Comparison of ENCODE assay signal across 2 cellular contexts in genomic region chr22:29584975-29585374, GRCh38.
TF ChIP-seq lines count a peak whose summit lies in the region.

No MANE protein-coding gene starts in this region.

TF ChIP-seq in H1, 55 proteins besides CTCF, POLR2A, EP300 and RAD21:
- TF ChIP-seq TAF7 (optimal IDR thresholded peaks at IDR 0.05; ENCODE audit: borderline replicate concordance, low read depth, low read length) (no peak), SIRT6 (IDR thresholded peaks at IDR 0.05; ENCODE audit: low read length) (no peak), MAX (IDR thresholded peaks at IDR 0.05) (no peak), GTF2F1 (IDR thresholded peaks at IDR 0.05; ENCODE audit: borderline replicate concordance, low read depth, low read length) (no peak), ATF3 (IDR thresholded peaks at IDR 0.05; ENCODE audit: insufficient read depth, low read depth, low read length) (no peak), RBBP5 (IDR thresholded peaks at IDR 0.05; ENCODE audit: borderline replicate concordance, low read depth, low read length) (no peak), EGR1 (IDR thresholded peaks at IDR 0.05; ENCODE audit: borderline replicate concordance, low read depth, low read length) (no peak), JUN (IDR thresholded peaks at IDR 0.05; ENCODE audit: low read depth, low read length) (no peak), TEAD4 (IDR thresholded peaks at IDR 0.05; ENCODE audit: low read depth, low read length) (no peak), HDAC2 (IDR thresholded peaks at IDR 0.05; ENCODE audit: borderline replicate concordance in 1 of 2, low read depth in 2 of 2, low read length in 2 of 2) (no peak), SAP30 (IDR thresholded peaks at IDR 0.05; ENCODE audit: insufficient read depth, insufficient replicate concordance, low read length) (no peak), POLR2AphosphoS5 (IDR thresholded peaks at IDR 0.05; ENCODE audit: low read depth, low read length) (no peak), RXRA (IDR thresholded peaks at IDR 0.05; ENCODE audit: insufficient read depth, low read depth, low read length) (no peak), JUND (IDR thresholded peaks at IDR 0.05; ENCODE audit: low read length) (no peak), TCF12 (IDR thresholded peaks at IDR 0.05; ENCODE audit: low read depth, low read length) (no peak), TAF1 (IDR thresholded peaks at IDR 0.05; ENCODE audit: low read depth, low read length) (no peak), USF2 (IDR thresholded peaks at IDR 0.05; ENCODE audit: low read length) (no peak), CBX8 (IDR thresholded peaks at IDR 0.05; ENCODE audit: borderline replicate concordance, low read depth, low read length) (no peak)

TF ChIP-seq in liver, 16 proteins besides CTCF, POLR2A, EP300 and RAD21:
- no peak for TF ChIP-seq FOXA1 (IDR thresholded peaks at IDR 0.05)
- no peak for TF ChIP-seq SP1 (IDR thresholded peaks at IDR 0.05)
- peak; percentile 9 to 42 for TF ChIP-seq HNF4A (conservative IDR thresholded peaks at IDR 0.05)
- TF ChIP-seq ATF3 (IDR thresholded peaks at IDR 0.05) = no peak
- no peak for TF ChIP-seq ZBTB33 (IDR thresholded peaks at IDR 0.05)
- TF ChIP-seq HNF4G (IDR thresholded peaks at IDR 0.05) = no peak
- no peak for TF ChIP-seq NR2F2 (IDR thresholded peaks at IDR 0.05)
